Comparison of ENCODE assay signal across 13 cellular contexts in genomic region chr22:38088723-38089473, GRCh38. TPM values are rescaled to one million over a fixed set of nuclear protein-coding genes. Genes with fewer than 3 reads are reported as not detected.
DNase-seq lines count a peak whose midpoint lies in the region; TF ChIP-seq lines count a peak whose summit lies in the region.
"Had no signal": no experiment of that assay in that cellular context is flagged by ENCODE, and none has a peak within 500 bp of the region (broad histone marks: within the 10 kb centered on the region; RNA-seq: fewer than 3 reads in every experiment).

No MANE protein-coding gene starts in this region.

- DNase-seq in AG09309 (ENCODE audit: low read depth) (no peak), fibroblast of villous mesenchyme (ENCODE audit: low read depth) (peak; percentile 10), osteoblast (ENCODE audit: insufficient read length, low spot score, missing footprints) (peak; percentile 96), DMS79 (lab: John Stamatoyannopoulos, UW) (no peak), NCI-H2107 (lab: John Stamatoyannopoulos, UW) (no peak), midbrain (lab: John Stamatoyannopoulos, UW) (no peak), T-helper 1 cell (no peak)
- DNase-seq: left colon; NCI-H2171 treated with DMSO at 0.1 percent for 48 hours; occipital lobe; stimulated activated CD4-positive, alpha-beta T cell treated with anti-CD3 and anti-CD28 coated beads, Interleukin-2, amount 100 ng/mL, for 48 hours had no signal

- no peak overlapping the region for H3K27ac ChIP-seq in osteoblast (ENCODE audit: low read depth, low read length)

- no peaks in the 10 kb centered on the region for H3K36me3 ChIP-seq in osteoblast (ENCODE audit: insufficient read depth, low read length)

- H3K79me2 ChIP-seq in osteoblast (ENCODE audit: insufficient read depth, low read length): no peaks in the 10 kb centered on the region

- H3K9me3 ChIP-seq in osteoblast (ENCODE audit: low read depth, low read length): no peaks in the 10 kb centered on the region

- peak overlapping the region; percentile 36 for H3K4me2 ChIP-seq in osteoblast (ENCODE audit: insufficient read depth, low read length)

- TF ChIP-seq CTCF in AG09309 (IDR thresholded peaks at IDR 0.05; ENCODE audit: control insufficient read depth, insufficient read depth, low read depth, low read length, missing control alignments) (no peak), WI38 (IDR thresholded peaks at IDR 0.05; ENCODE audit: low read depth, low read length) (no peak), fibroblast of villous mesenchyme (IDR thresholded peaks at IDR 0.05; ENCODE audit: insufficient read depth, low read depth, low read length) (no peak), osteoblast (IDR thresholded peaks at IDR 0.05; ENCODE audit: extremely low read depth, low read depth, low read length) (no peak)

- H3K4me1 ChIP-seq in osteoblast (ENCODE audit: insufficient read depth, low read length): peaks cover 4% of the 10 kb centered on the region

- H3K4me3 ChIP-seq in AG09309 (ENCODE audit: control insufficient read depth, low read depth, low read length) (peak overlapping the region; percentile 45), WI38 (ENCODE audit: low read depth, low read length) (peak overlapping the region; percentile 22), fibroblast of villous mesenchyme (ENCODE audit: low read depth, low read length) (peak overlapping the region; percentile 33), osteoblast (ENCODE audit: insufficient read depth, low read length) (peak overlapping the region; percentile 48)

- H4K20me1 ChIP-seq in osteoblast (ENCODE audit: insufficient read depth, low read length): no peaks in the 10 kb centered on the region

- H2AFZ ChIP-seq in osteoblast (ENCODE audit: low read length): no peak overlapping the region

- H3K27me3 ChIP-seq in osteoblast (ENCODE audit: insufficient read depth, low read length): no peaks in the 10 kb centered on the region

RNA-seq across cellular contexts. Expression of gene SLC16A8, which starts 4.9 kb away (rescaled TPM):
- total RNA-seq in fibroblast of villous mesenchyme (under 0.01 TPM in 1 of 2 replicates, not detected in the other), osteoblast (not detected in 2 replicates)
- total RNA-seq: H4, left colon had no signal

RNA-seq across cellular contexts. Expression of gene BAIAP2L2, which starts 21.6 kb away (rescaled TPM):
- total RNA-seq in fibroblast of villous mesenchyme (2.3 and 3.0 TPM in 2 replicates), osteoblast (0.88 and 1.1 TPM in 2 replicates)
- total RNA-seq: H4, occipital lobe had no signal

RNA-seq across cellular contexts. Expression of gene PICK1, which starts 31.7 kb away (rescaled TPM):
- total RNA-seq in fibroblast of villous mesenchyme: 14.2 TPM in 2 replicates
- total RNA-seq in osteoblast: 14.4 and 15.6 TPM in 2 replicates

Comparison
In these comparisons a context has a peak if more than half of its experiments do, and no peak if none do; other contexts are left out.
1. DNase-seq: peak in fibroblast of villous mesenchyme (single experiment) and osteoblast (single experiment); none in AG09309 (single experiment), DMS79 (single experiment), NCI-H2107 (single experiment), midbrain (single experiment) and T-helper 1 cell (0 of 5).
2. Peak in every context shown above with its lines, with median percentiles within 50 percentile points of each other: H3K4me3 ChIP-seq.